In genomic region chr17:43330876-43331639, GRCh38 we compare ENCODE assay signal across 22 cellular contexts.
A peak's percentile ranks its signal among the peaks of the same experiment; 100 is the strongest.
DNase-seq lines count a peak whose midpoint lies in the region; ATAC-seq, FAIRE-seq and TF ChIP-seq lines count a peak whose summit lies in the region.
"Had no signal": no experiment of that assay in that cellular context is flagged by ENCODE, and none has a peak within 500 bp of the region (broad histone marks: within the 10 kb centered on the region; RNA-seq: fewer than 3 reads in every experiment).

No MANE protein-coding gene starts in this region.

- no peaks in the 10 kb centered on the region for H3K36me3 Mint-ChIP-seq in type B pancreatic cell
- H3K36me3 Mint-ChIP-seq: brain, memory B cell had no signal

- H3F3A ChIP-seq in MM.1S (ENCODE audit: insufficient read depth, low read length) = no peaks in the 10 kb centered on the region

- CTCF ChIA-PET in HepG2 (lab: Yijun Ruan, JAX; ENCODE audit: low intra/inter-chr PET ratio, low total read pairs) = no interaction called here

- TF ChIP-seq POLR2A in HepG2 (IDR thresholded peaks at IDR 0.05; ENCODE audit: insufficient read depth in 1 of 2, low read depth in 2 of 2, low read length in 2 of 2) (no peak), right lobe of liver (IDR thresholded peaks at IDR 0.05) (no peak)

- H2AFZ ChIP-seq in HepG2 (ENCODE audit: low read length) (no peak overlapping the region), MM.1S (ENCODE audit: low read length) (no peak overlapping the region)

- H3K9ac ChIP-seq in HepG2 (ENCODE audit: insufficient read depth, low read depth, low read length) (no peak overlapping the region), MM.1S (ENCODE audit: low read length) (no peak overlapping the region)

- no peaks in the 10 kb centered on the region for H3K9me2 ChIP-seq in MM.1S (replicated peaks; ENCODE audit: insufficient read depth, low read length)

- H3K4me2 ChIP-seq in HepG2 (ENCODE audit: low read depth, low read length) (no peak overlapping the region), MM.1S (ENCODE audit: low read depth, low read length) (no peak overlapping the region)

- no peak for TF ChIP-seq EP300 in HepG2 (IDR thresholded peaks at IDR 0.05; ENCODE audit: low read depth in 2 of 2, low read length in 2 of 2)
- no peak for TF ChIP-seq EP300 in HepG2 (CRISPR knock-in tag; IDR thresholded peaks at IDR 0.05; ENCODE audit: borderline replicate concordance)

- H3K27me3 Mint-ChIP-seq in type B pancreatic cell = peaks cover 29% of the 10 kb centered on the region

- H4K20me1 ChIP-seq in HepG2 (ENCODE audit: insufficient read depth, low read length) = no peaks in the 10 kb centered on the region
- no peaks in the 10 kb centered on the region for H4K20me1 ChIP-seq in MM.1S (ENCODE audit: insufficient read depth, low read length)

- POLR2A ChIA-PET in HepG2 (lab: Yijun Ruan, JAX) = no interaction called here

- H3K9me3 Mint-ChIP-seq in type B pancreatic cell = no peaks in the 10 kb centered on the region
- H3K9me3 Mint-ChIP-seq: activated T-helper 2 cell treated with anti-CD3 and anti-CD28 coated beads, Interferon-gamma antibody, Interleukin-2, Interleukin-4, amounts not matched to agents 10 μg/mL and 5 μg/mL and 100 μg/mL, durations not matched to agents 14 hours and 24 hours and 36 hours; brain; memory B cell had no signal

- TF ChIP-seq RAD21 in HepG2 (CRISPR knock-in tag; IDR thresholded peaks at IDR 0.05) = no peak

- BruUV-seq in HepG2 (replicated peaks; lab: Mats Ljungman, UMichigan) = no TSS peak

- intact Hi-C loops in HepG2 (cut with micrococcal nuclease; ENCODE audit: unreplicated experiment) = loop anchor here (5.0 kb wide), 1 partner anchor 309 kb away; the partner anchor contains the start of gene VAT1
- intact Hi-C loops in right lobe of liver (cut with DNase I) = no loop called here

- H3K9me3 ChIP-seq in HepG2 (ENCODE audit: low read length) (no peaks in the 10 kb centered on the region), right lobe of liver (no peaks in the 10 kb centered on the region), MM.1S (replicated peaks; ENCODE audit: insufficient read depth, low read length) (no peaks in the 10 kb centered on the region)
- H3K9me3 ChIP-seq: ovary, Peyer's patch, transverse colon had no signal

- H3K4me1 Mint-ChIP-seq in type B pancreatic cell (ENCODE audit: unreplicated experiment) = peaks cover 41% of the 10 kb centered on the region

- WGBS in HepG2 (ENCODE audit: low lambda C conversion rate) = 60% methylated on average over 12 of the region's 12 CpGs
- 84% methylated on average over 12 of the region's 12 CpGs for WGBS in right lobe of liver (ENCODE audit: insufficient coverage, low coverage, low lambda C conversion rate, missing lambda C conversion rate)

- H3K27ac Mint-ChIP-seq in type B pancreatic cell = no peak overlapping the region
- H3K27ac Mint-ChIP-seq: activated CD4-positive, alpha-beta T cell treated with anti-CD3 and anti-CD28 coated beads for 36 hours; activated T-helper 2 cell treated with anti-CD3 and anti-CD28 coated beads, Interferon-gamma antibody, Interleukin-2, Interleukin-4, amounts not matched to agents 10 μg/mL and 5 μg/mL and 100 μg/mL, durations not matched to agents 14 hours and 24 hours and 36 hours; brain; memory B cell had no signal

- DNase-seq in HepG2 (ENCODE audit: low spot score) = no peak
- no peak for DNase-seq in right lobe of liver
- peak; percentile 12 for DNase-seq in MM.1S
- DNase-seq in cerebellar cortex (ENCODE audit: low spot score) = peak; percentile 14
- DNase-seq in type B pancreatic cell (ENCODE audit: extremely low spot score, unreplicated experiment) = no peak
- DNase-seq in A172 (ENCODE audit: low spot score) = no peak
- no peak for DNase-seq in NCI-H774 (lab: John Stamatoyannopoulos, UW)
- no peak for DNase-seq in medulla oblongata (ENCODE audit: extremely low spot score)
- DNase-seq: activated CD4-positive, alpha-beta T cell treated with anti-CD3 and anti-CD28 coated beads for 36 hours; kidney glomerular epithelial cell; NCI-H187 treated with DMSO at 0.1 percent for 48 hours; NCI-H510A; ovary; Peyer's patch; stimulated activated CD4-positive, alpha-beta T cell treated with anti-CD3 and anti-CD28 coated beads, Interleukin-2, amount 100 ng/mL, for 24 hours; stimulated activated naive CD4-positive, alpha-beta T cell treated with Interleukin-2 at 50 U/mL for 16 hours; transverse colon had no signal

- no peaks in the 10 kb centered on the region for H3K36me3 ChIP-seq in HepG2 (replicated peaks in 1 of 2; ENCODE audit: control insufficient read depth in 1 of 2, insufficient read depth in 2 of 2, low read length in 2 of 2)
- H3K36me3 ChIP-seq in right lobe of liver = no peaks in the 10 kb centered on the region
- H3K36me3 ChIP-seq in MM.1S (replicated peaks; ENCODE audit: insufficient read depth, low read length) = no peaks in the 10 kb centered on the region
- H3K36me3 ChIP-seq: ovary, Peyer's patch, transverse colon had no signal

- H3K27ac ChIP-seq in HepG2 (ENCODE audit: extremely low read length, insufficient read depth, low read length) = no peak overlapping the region
- no peak overlapping the region for H3K27ac ChIP-seq in right lobe of liver
- no peak overlapping the region for H3K27ac ChIP-seq in MM.1S (ENCODE audit: low read length)
- H3K27ac ChIP-seq: ovary, Peyer's patch, transverse colon had no signal

- H3K27me3 ChIP-seq in HepG2 (ENCODE audit: control insufficient read depth in 1 of 2, insufficient read depth in 2 of 2, low read length in 2 of 2) (no peaks in the 10 kb centered on the region), right lobe of liver (no peaks in the 10 kb centered on the region), MM.1S (replicated peaks; ENCODE audit: insufficient read depth, low read length) (peaks cover 68% of the 10 kb centered on the region)
- H3K27me3 ChIP-seq: ovary, Peyer's patch had no signal

- peaks cover 42% of the 10 kb centered on the region for H3K4me1 ChIP-seq in HepG2 (ENCODE audit: insufficient read depth, low read length)
- peaks cover 0 to 8% (median 0%) of the 10 kb centered on the region in 4 donors for H3K4me1 ChIP-seq in right lobe of liver
- H3K4me1 ChIP-seq in MM.1S (ENCODE audit: low read length) = no peaks in the 10 kb centered on the region

- ATAC-seq in HepG2 (no peak), right lobe of liver (no peak)
- ATAC-seq: activated CD4-positive, alpha-beta T cell treated with anti-CD3 and anti-CD28 coated beads for 36 hours had no signal

- TF ChIP-seq CTCF in HepG2 (CRISPR knock-in tag; IDR thresholded peaks at IDR 0.05) = peak; percentile 39
- no peak for TF ChIP-seq CTCF in right lobe of liver (IDR thresholded peaks at IDR 0.05)
- TF ChIP-seq CTCF in MM.1S (IDR thresholded peaks at IDR 0.05; ENCODE audit: low read length) = no peak
- peak; percentile 20 for TF ChIP-seq CTCF in type B pancreatic cell (conservative IDR thresholded peaks at IDR 0.05)

- in situ Hi-C loops in HepG2 (cut with HindIII; ENCODE audit: extremely low pct_ligation_motif_present, low pct_unique_long_range_greater_than_20kb) = no loop called here

- no peaks in the 10 kb centered on the region for H3K79me2 ChIP-seq in HepG2 (ENCODE audit: insufficient read depth, low read length)
- no peaks in the 10 kb centered on the region for H3K79me2 ChIP-seq in MM.1S (ENCODE audit: low read length)

- H3K4me3 ChIP-seq in HepG2 (replicated peaks in 1 of 3; ENCODE audit: insufficient read depth in 1 of 3, low read depth in 2 of 3, low read length in 3 of 3) (no peak overlapping the region), right lobe of liver (no peak overlapping the region), MM.1S (ENCODE audit: low read length) (no peak overlapping the region)
- H3K4me3 ChIP-seq: ovary, Peyer's patch, transverse colon had no signal

- FAIRE-seq in HepG2 (lab: Jason Lieb, UNC) = no peak
- FAIRE-seq: frontal cortex, GM19239 had no signal

- no peak overlapping the region for H3K4me3 Mint-ChIP-seq in type B pancreatic cell
- H3K4me3 Mint-ChIP-seq: activated CD4-positive, alpha-beta T cell treated with anti-CD3 and anti-CD28 coated beads for 36 hours; brain; memory B cell had no signal

TF ChIP-seq in HepG2, 621 proteins besides CTCF, POLR2A, EP300 and RAD21:
- TF ChIP-seq BCL6 (CRISPR knock-in tag; IDR thresholded peaks at IDR 0.05) (peak; percentile 76), REST (IDR thresholded peaks at IDR 0.05; ENCODE audit: borderline replicate concordance in 1 of 2, low read depth in 1 of 2, low read length in 2 of 2) (no peak)
TF ChIP-seq in HepG2: peak in this region for 1.

Comparison
In these comparisons a context has a peak if more than half of its experiments do, and no peak if none do; other contexts are left out.
1. CTCF ChIP-seq: peak in HepG2 (single experiment) and type B pancreatic cell (single experiment); none in right lobe of liver (0 of 4) and MM.1S (single experiment).
2. DNase-seq: peak in MM.1S (single experiment) and cerebellar cortex (single experiment); none in HepG2 (single experiment), right lobe of liver (0 of 3), type B pancreatic cell (single experiment), A172 (single experiment), NCI-H774 (single experiment) and medulla oblongata (single experiment).